18 cellular contexts compared by ENCODE assay signal in genomic region chr3:81500039-81500438, GRCh38.
DNase-seq lines count a peak whose midpoint lies in the region; ATAC-seq, FAIRE-seq and TF ChIP-seq lines count a peak whose summit lies in the region.
"Had no signal": no experiment of that assay in that cellular context is flagged by ENCODE, and none has a peak within 500 bp of the region (broad histone marks: within the 10 kb centered on the region; RNA-seq: fewer than 3 reads in every experiment).

No MANE protein-coding gene starts in this region.

- no peaks in the 10 kb centered on the region for H3K4me1 Mint-ChIP-seq in activated naive CD8-positive, alpha-beta T cell treated with anti-CD3 and anti-CD28 coated beads, Interleukin-2, amount 50 U/mL, for 24 hours
- H3K4me1 Mint-ChIP-seq: activated naive CD4-positive, alpha-beta T cell treated with anti-CD3 and anti-CD28 coated beads, Interleukin-2, amount 50 U/mL, for 24 hours; natural killer cell; T-helper 17 cell had no signal

- H3K4me3 ChIP-seq in kidney (ENCODE audit: low read length in 2 of 2) = no peak overlapping the region
- H3K4me3 ChIP-seq: prostate gland had no signal

- H3K27ac ChIP-seq in kidney (ENCODE audit: low read depth in 2 of 2, low read length in 2 of 2) = no peak overlapping the region
- H3K27ac ChIP-seq: prostate gland had no signal

- no peaks in the 10 kb centered on the region for H3K36me3 ChIP-seq in kidney (ENCODE audit: control insufficient read depth in 1 of 2, insufficient read depth in 2 of 2, low read length in 2 of 2)
- H3K36me3 ChIP-seq: prostate gland had no signal

- H3K9me3 Mint-ChIP-seq in activated naive CD8-positive, alpha-beta T cell treated with anti-CD3 and anti-CD28 coated beads, Interleukin-2, amount 50 U/mL, for 24 hours = no peaks in the 10 kb centered on the region
- H3K9me3 Mint-ChIP-seq: activated naive CD4-positive, alpha-beta T cell treated with anti-CD3 and anti-CD28 coated beads, Interleukin-2, amount 50 U/mL, for 24 hours had no signal

- no peak overlapping the region for H3K4me3 Mint-ChIP-seq in activated naive CD8-positive, alpha-beta T cell treated with anti-CD3 and anti-CD28 coated beads, Interleukin-2, amount 50 U/mL, for 24 hours
- H3K4me3 Mint-ChIP-seq: activated naive CD4-positive, alpha-beta T cell treated with anti-CD3 and anti-CD28 coated beads, Interleukin-2, amount 50 U/mL, for 24 hours; natural killer cell; T-helper 17 cell had no signal

- intact Hi-C loops in kidney (cut with DNase I) = no loop called here

- no peak for TF ChIP-seq CTCF in kidney (IDR thresholded peaks at IDR 0.05; ENCODE audit: borderline replicate concordance, extremely low read depth, insufficient read depth)

- H3K36me3 Mint-ChIP-seq in activated naive CD8-positive, alpha-beta T cell treated with anti-CD3 and anti-CD28 coated beads, Interleukin-2, amount 50 U/mL, for 24 hours (ENCODE audit: low read depth) = peaks cover 12% of the 10 kb centered on the region
- H3K36me3 Mint-ChIP-seq: natural killer cell had no signal

- H3K27ac Mint-ChIP-seq in activated naive CD8-positive, alpha-beta T cell treated with anti-CD3 and anti-CD28 coated beads, Interleukin-2, amount 50 U/mL, for 24 hours = no peak overlapping the region
- H3K27ac Mint-ChIP-seq: activated naive CD4-positive, alpha-beta T cell treated with anti-CD3 and anti-CD28 coated beads, Interleukin-2, amount 50 U/mL, for 24 hours; natural killer cell; T-helper 17 cell had no signal

- H3K9me3 ChIP-seq in kidney (ENCODE audit: control insufficient read depth in 1 of 2, low read length in 2 of 2) = no peaks in the 10 kb centered on the region
- H3K9me3 ChIP-seq: prostate gland had no signal

- H3K9ac ChIP-seq in kidney (ENCODE audit: low read length in 2 of 2) = no peak overlapping the region

- ATAC-seq in GM18861 (IDR thresholded peaks at IDR 0.05; ENCODE audit: unreplicated experiment) (peak; percentile 72), GM21390 (IDR thresholded peaks at IDR 0.05; ENCODE audit: unreplicated experiment) (peak; percentile 87), HG02938 (IDR thresholded peaks at IDR 0.05; ENCODE audit: unreplicated experiment) (peak; percentile 78), HG03520 (IDR thresholded peaks at IDR 0.05; ENCODE audit: unreplicated experiment) (peak; percentile 88)
- ATAC-seq in activated naive CD8-positive, alpha-beta T cell treated with anti-CD3 and anti-CD28 coated beads, Interleukin-2, amount 50 U/mL, for 24 hours = no peak
- ATAC-seq: activated CD4-positive, CD25-positive, alpha-beta regulatory T cell treated with anti-CD3 and anti-CD28 coated beads, Interleukin-2, amount 50 U/mL, for 24 hours; natural killer cell; Right ventricle myocardium inferior; T-helper 17 cell had no signal

- H3K4me1 ChIP-seq in kidney (ENCODE audit: control insufficient read depth in 1 of 2, insufficient read depth in 1 of 2, low read depth in 1 of 2, low read length in 2 of 2) = no peaks in the 10 kb centered on the region
- H3K4me1 ChIP-seq: prostate gland had no signal

- DNase-seq in kidney = no peak
- DNase-seq in activated naive CD8-positive, alpha-beta T cell treated with anti-CD3 and anti-CD28 coated beads, Interleukin-2, amount 50 U/mL, for 24 hours = no peak
- DNase-seq in NCI-H1092 (lab: John Stamatoyannopoulos, UW) = no peak
- no peak for DNase-seq in kidney glomerular epithelial cell (lab: John Stamatoyannopoulos, UW)
- DNase-seq: activated CD8-positive, alpha-beta memory T cell treated with anti-CD3 and anti-CD28 coated beads, Interleukin-2, amount 50 U/mL, for 4 hours; IMR-90; MV-4-11; natural killer cell; stimulated activated CD4-positive, alpha-beta T cell treated with anti-CD3 and anti-CD28 coated beads, Interleukin-12 subunit alpha, Interleukin-12 subunit beta, amount 100 ng/mL, for 4 hours; T-helper 17 cell had no signal

- H3K27me3 Mint-ChIP-seq in activated naive CD8-positive, alpha-beta T cell treated with anti-CD3 and anti-CD28 coated beads, Interleukin-2, amount 50 U/mL, for 24 hours = no peaks in the 10 kb centered on the region
- H3K27me3 Mint-ChIP-seq: activated naive CD4-positive, alpha-beta T cell treated with anti-CD3 and anti-CD28 coated beads, Interleukin-2, amount 50 U/mL, for 24 hours; T-helper 17 cell had no signal

- no peak for FAIRE-seq in kidney (lab: Jason Lieb, UNC)
